Comparison of ENCODE assay signal across 26 cellular contexts in the genomic region with DNA sequence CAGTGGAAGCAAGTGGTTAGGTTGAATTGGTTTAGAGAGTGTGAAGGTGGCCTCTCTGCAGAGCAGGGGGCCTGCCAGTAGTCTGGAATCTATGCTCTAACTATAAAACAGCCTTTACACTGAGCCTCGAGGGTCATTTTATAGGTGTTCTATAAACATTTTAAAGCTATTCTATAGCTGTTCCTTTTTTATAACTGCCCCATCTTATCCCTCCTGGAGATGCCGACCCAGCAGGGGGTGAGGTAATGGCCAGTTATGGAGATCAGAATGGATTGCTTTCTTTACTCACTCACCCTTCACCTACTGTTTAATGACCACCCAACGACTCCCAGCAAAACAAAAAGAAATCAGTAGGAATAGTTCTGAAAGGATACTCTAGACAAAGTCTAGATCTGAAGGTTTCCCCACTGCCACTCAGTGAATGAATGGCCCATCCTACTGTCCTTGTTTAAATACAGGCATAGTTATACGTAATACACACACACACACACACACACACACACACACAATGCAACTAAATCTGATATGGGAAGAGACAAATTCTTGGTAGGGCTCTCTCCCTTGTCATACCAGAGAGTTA.
"Had no signal": no experiment of that assay in that cellular context is flagged by ENCODE, and none has a peak within 500 bp of the region (broad histone marks: within the 10 kb centered on the region; RNA-seq: fewer than 3 reads in every experiment).

No MANE protein-coding gene starts in this region.

- H3K9me3 Mint-ChIP-seq: activated CD4-positive, alpha-beta memory T cell treated with anti-CD3 and anti-CD28 coated beads, Interleukin-2, amount 10 ng/mL, durations not matched to agents 7 days and 5 days; activated CD4-positive, alpha-beta T cell treated with anti-CD3 and anti-CD28 coated beads, Interleukin-2, amount 10 ng/mL, durations not matched to agents 7 days and 5 days; endodermal cell had no signal

- DNase-seq: activated CD4-positive, alpha-beta memory T cell treated with anti-CD3 and anti-CD28 coated beads, Interleukin-2, amount 10 ng/mL, durations not matched to agents 7 days and 5 days; activated CD4-positive, alpha-beta T cell treated with anti-CD3 and anti-CD28 coated beads for 1 hour; activated CD4-positive, alpha-beta T cell treated with anti-CD3 and anti-CD28 coated beads for 4 hours; activated CD4-positive, alpha-beta T cell treated with anti-CD3 and anti-CD28 coated beads, Interleukin-2, amount 10 ng/mL, durations not matched to agents 7 days and 5 days; activated CD4-positive, alpha-beta T cell treated with anti-CD3 and anti-CD28 coated beads, Interleukin-2, amount 50 U/mL, for 4 hours; activated CD8-positive, alpha-beta memory T cell treated with anti-CD3 and anti-CD28 coated beads, Interleukin-2, amount 50 U/mL, for 48 hours; activated gamma-delta T cell; activated naive CD4-positive, alpha-beta T cell treated with anti-CD3 and anti-CD28 coated beads, Interleukin-2, amount 50 U/mL, for 16 hours; activated naive CD4-positive, alpha-beta T cell treated with Interleukin-2 at 50 U/mL for 16 hours; activated T-cell treated with anti-CD3 and anti-CD28 coated beads for 4 hours; activated T-cell treated with anti-CD3 and anti-CD28 coated beads, Interleukin-2, amount 50 U/mL, for 24 hours; activated T-cell treated with anti-CD3 and anti-CD28 coated beads, Interleukin-2, amount 50 U/mL, for 72 hours; amniotic stem cell; anterior cingulate cortex; brain microvascular endothelial cell; dorsolateral prefrontal cortex; effector memory CD4-positive, alpha-beta T cell; endodermal cell; foreskin melanocyte; heart right ventricle had no signal

- H3K4me3 Mint-ChIP-seq: activated CD4-positive, alpha-beta memory T cell treated with anti-CD3 and anti-CD28 coated beads, Interleukin-2, amount 10 ng/mL, durations not matched to agents 7 days and 5 days; activated CD4-positive, alpha-beta T cell treated with anti-CD3 and anti-CD28 coated beads, Interleukin-2, amount 10 ng/mL, durations not matched to agents 7 days and 5 days; activated naive CD8-positive, alpha-beta T cell; activated T-cell treated with anti-CD3 and anti-CD28 coated beads, Interleukin-2, amount 50 U/mL, for 24 hours; activated T-cell treated with anti-CD3 and anti-CD28 coated beads, Interleukin-2, amount 50 U/mL, for 72 hours; central memory CD8-positive, alpha-beta T cell; dendritic cell treated with granulocyte-macrophage colony-stimulating factor and Interleukin-4, amounts not matched to agents 40 ng/mL and 50 ng/mL, for 4 days; endodermal cell had no signal

- H3K27me3 Mint-ChIP-seq: activated CD4-positive, alpha-beta memory T cell treated with anti-CD3 and anti-CD28 coated beads, Interleukin-2, amount 10 ng/mL, durations not matched to agents 7 days and 5 days; activated CD4-positive, alpha-beta T cell treated with anti-CD3 and anti-CD28 coated beads, Interleukin-2, amount 10 ng/mL, durations not matched to agents 7 days and 5 days; activated naive CD8-positive, alpha-beta T cell; activated T-cell treated with anti-CD3 and anti-CD28 coated beads, Interleukin-2, amount 50 U/mL, for 24 hours; central memory CD8-positive, alpha-beta T cell; dendritic cell treated with granulocyte-macrophage colony-stimulating factor and Interleukin-4, amounts not matched to agents 40 ng/mL and 50 ng/mL, for 4 days had no signal

- H3K4me1 Mint-ChIP-seq: activated CD4-positive, alpha-beta memory T cell treated with anti-CD3 and anti-CD28 coated beads, Interleukin-2, amount 10 ng/mL, durations not matched to agents 7 days and 5 days; activated CD4-positive, alpha-beta T cell treated with anti-CD3 and anti-CD28 coated beads, Interleukin-2, amount 10 ng/mL, durations not matched to agents 7 days and 5 days; central memory CD8-positive, alpha-beta T cell had no signal

- FAIRE-seq: astrocyte, bronchial epithelial cell had no signal

- H3K36me3 Mint-ChIP-seq: activated naive CD8-positive, alpha-beta T cell had no signal

- H3K27ac Mint-ChIP-seq: activated CD4-positive, alpha-beta memory T cell treated with anti-CD3 and anti-CD28 coated beads, Interleukin-2, amount 10 ng/mL, durations not matched to agents 7 days and 5 days; activated CD4-positive, alpha-beta T cell treated with anti-CD3 and anti-CD28 coated beads, Interleukin-2, amount 10 ng/mL, durations not matched to agents 7 days and 5 days; activated naive CD8-positive, alpha-beta T cell; activated T-cell treated with anti-CD3 and anti-CD28 coated beads, Interleukin-2, amount 50 U/mL, for 24 hours; activated T-cell treated with anti-CD3 and anti-CD28 coated beads, Interleukin-2, amount 50 U/mL, for 72 hours; dendritic cell treated with granulocyte-macrophage colony-stimulating factor and Interleukin-4, amounts not matched to agents 40 ng/mL and 50 ng/mL, for 4 days; endodermal cell had no signal

- ATAC-seq: activated T-cell treated with anti-CD3 and anti-CD28 coated beads, Interleukin-2, amount 50 U/mL, for 72 hours; gastroesophageal sphincter; heart right ventricle had no signal
